8 cellular contexts compared by ENCODE assay signal in genomic region chr1:201113451-201114244, GRCh38. TPM values are rescaled to one million over a fixed set of nuclear protein-coding genes. Genes with fewer than 3 reads are reported as not detected.
DNase-seq lines count a peak whose midpoint lies in the region; ATAC-seq and TF ChIP-seq lines count a peak whose summit lies in the region.

No MANE protein-coding gene starts in this region.

- H3K4me1 Mint-ChIP-seq in CD4-positive, alpha-beta T cell (ENCODE audit: low read depth), result peaks cover 23% of the 10 kb centered on the region

- peak overlapping the region; percentile 76 for H3K27ac Mint-ChIP-seq in CD4-positive, alpha-beta T cell

- no peak overlapping the region for H2AFZ ChIP-seq in osteoblast (ENCODE audit: low read length)

- H3K4me3 Mint-ChIP-seq in CD4-positive, alpha-beta T cell, result peak overlapping the region; percentile 95

- H3K79me2 ChIP-seq in osteoblast (ENCODE audit: insufficient read depth, low read length), result no peaks in the 10 kb centered on the region

- no peaks in the 10 kb centered on the region for H3K36me3 ChIP-seq in osteoblast (ENCODE audit: insufficient read depth, low read length)

- peak overlapping the region; percentile 32 for H3K27ac ChIP-seq in CD4-positive, alpha-beta T cell (ENCODE audit: low read depth, low read length)
- H3K27ac ChIP-seq in coronary artery (peak overlapping the region in 1 of 2 donors; percentile 77), osteoblast (ENCODE audit: low read depth, low read length) (no peak overlapping the region)

- H3K4me3 ChIP-seq in LNCaP clone FGC (ENCODE audit: low read depth, low read length), result peak overlapping the region; percentile 54
- H3K4me3 ChIP-seq in coronary artery, result peak overlapping the region; percentile 88
- peak overlapping the region; percentile 82 for H3K4me3 ChIP-seq in osteoblast (ENCODE audit: insufficient read depth, low read length)

- H3K4me1 ChIP-seq in osteoblast (ENCODE audit: insufficient read depth, low read length), result peaks cover 3% of the 10 kb centered on the region

- intact Hi-C loops in CD4-positive, alpha-beta T cell (cut with DNase I, micrococcal nuclease), result loop anchor here (1.0 to 10.0 kb wide), 4 partner anchors 28 to 141 kb away; partner anchors contain the start of gene KIF21B (in 1 of the 2)
- intact Hi-C loops in left cardiac atrium (cut with DNase I), result loop anchor here (2.0 to 10.0 kb wide), 3 partner anchors 139 to 551 kb away; no protein-coding TSS in a partner anchor

- ATAC-seq in CD4-positive, alpha-beta T cell (ENCODE audit: poor library complexity), result no peak
- ATAC-seq in HG02884 (IDR thresholded peaks at IDR 0.05; ENCODE audit: unreplicated experiment) (no peak), left cardiac atrium (no peak), HG02852 (IDR thresholded peaks at IDR 0.05; ENCODE audit: unreplicated experiment) (no peak)

- no peaks in the 10 kb centered on the region for H3K36me3 Mint-ChIP-seq in CD4-positive, alpha-beta T cell (ENCODE audit: low read depth)

- POLR2A ChIA-PET in CD4-positive, alpha-beta T cell (lab: Charles Lee), result interaction anchor here (0.9 to 2.1 kb wide), 8 partner anchors 13 to 141 kb away, joined by 3 to 8 read pairs (median 5); partner anchors contain the start of genes ASCL5, KIF21B and TMEM9

- H3K27me3 ChIP-seq in CD4-positive, alpha-beta T cell (ENCODE audit: control insufficient read depth, insufficient read depth, low read length), result no peaks in the 10 kb centered on the region
- H3K27me3 ChIP-seq in osteoblast (ENCODE audit: insufficient read depth, low read length), result peaks cover 6% of the 10 kb centered on the region

- DNase-seq in CD4-positive, alpha-beta T cell, result no peak
- DNase-seq in LNCaP clone FGC (ENCODE audit: low read depth) (no peak), coronary artery (ENCODE audit: low spot score) (no peak), osteoblast (ENCODE audit: insufficient read length, low spot score, missing footprints) (no peak), left cardiac atrium (no peak), SW480 (ENCODE audit: low spot score) (no peak)

- no peaks in the 10 kb centered on the region for H3K9me3 ChIP-seq in CD4-positive, alpha-beta T cell (ENCODE audit: control insufficient read depth, low read length)
- no peaks in the 10 kb centered on the region for H3K9me3 ChIP-seq in osteoblast (ENCODE audit: low read depth, low read length)

- TF ChIP-seq CTCF in CD4-positive, alpha-beta T cell (IDR thresholded peaks at IDR 0.05), result no peak
- TF ChIP-seq CTCF in LNCaP clone FGC (IDR thresholded peaks at IDR 0.05; ENCODE audit: control insufficient read depth, extremely low read depth, insufficient read depth) (no peak), coronary artery (IDR thresholded peaks at IDR 0.05) (no peak), osteoblast (IDR thresholded peaks at IDR 0.05; ENCODE audit: extremely low read depth, low read depth, low read length) (no peak)

- H3K27me3 Mint-ChIP-seq in CD4-positive, alpha-beta T cell, result no peaks in the 10 kb centered on the region

- CTCF ChIA-PET in CD4-positive, alpha-beta T cell (lab: Charles Lee), result interaction anchor here (0.7 to 3.1 kb wide), 10 partner anchors 27 to 514 kb away, joined by 3 to 13 read pairs (median 5); partner anchors contain the start of gene TMEM9

- H3K9me3 Mint-ChIP-seq in CD4-positive, alpha-beta T cell, result no peaks in the 10 kb centered on the region

- H4K20me1 ChIP-seq in osteoblast (ENCODE audit: insufficient read depth, low read length), result peaks cover 3% of the 10 kb centered on the region

- H3K4me2 ChIP-seq in osteoblast (ENCODE audit: insufficient read depth, low read length), result peak overlapping the region; percentile 93

RNA-seq across cellular contexts. Expression of gene CACNA1S, which starts 1.4 kb away (rescaled TPM):
- total RNA-seq in CD4-positive, alpha-beta T cell, result not detected
- total RNA-seq in osteoblast (not detected in 2 replicates), left cardiac atrium (not detected)

RNA-seq across cellular contexts. Expression of gene ASCL5, which starts 13.3 kb away (rescaled TPM):
- total RNA-seq in CD4-positive, alpha-beta T cell, result under 1 TPM; 0.49 to 0.50 TPM
- total RNA-seq in osteoblast (not detected in 2 replicates), left cardiac atrium (not detected)

RNA-seq across cellular contexts. Expression of gene TMEM9, which starts 40.6 kb away (rescaled TPM):
- total RNA-seq in CD4-positive, alpha-beta T cell, result 10 to 100 TPM; 15.7 to 16.5 TPM
- total RNA-seq in osteoblast, result 38.9 and 45.6 TPM in 2 replicates
- 10 to 100 TPM; 34.9 to 35.7 TPM for total RNA-seq in left cardiac atrium
